Comparison of ENCODE assay signal across 16 cellular contexts in genomic region chr12:90211017-90211416, GRCh38.
A peak's percentile ranks its signal among the peaks of the same experiment; 100 is the strongest.
DNase-seq lines count a peak whose midpoint lies in the region; ATAC-seq, FAIRE-seq and TF ChIP-seq lines count a peak whose summit lies in the region.
"Had no signal": no experiment of that assay in that cellular context is flagged by ENCODE, and none has a peak within 500 bp of the region (broad histone marks: within the 10 kb centered on the region; RNA-seq: fewer than 3 reads in every experiment).

No MANE protein-coding gene starts in this region.

- 23 to 48% (median 27%) methylated on average over 1 of the region's 1 CpG for WGBS in psoas muscle, 3 donors

- intact Hi-C loops in psoas muscle (cut with DNase I), result no loop called here

- peak; percentile 90 for FAIRE-seq in RCC 7860 (lab: Jason Lieb, UNC)
- FAIRE-seq: TTC549 had no signal

- H3K36me3 ChIP-seq in psoas muscle (ENCODE audit: insufficient read depth in 1 of 2, low read depth in 1 of 2), result no peaks in the 10 kb centered on the region
- H3K36me3 ChIP-seq: right atrium auricular region had no signal

- TF ChIP-seq CTCF in epithelial cell of proximal tubule (conservative IDR thresholded peaks at IDR 0.05; ENCODE audit: low read depth, low read length), result no peak
- no peak for TF ChIP-seq CTCF in psoas muscle (IDR thresholded peaks at IDR 0.05)

- peaks cover 0 to 33% (median 18%) of the 10 kb centered on the region in 9 donors for H3K9me3 Mint-ChIP-seq in naive thymus-derived CD8-positive, alpha-beta T cell

- H3K4me1 ChIP-seq in psoas muscle, result no peaks in the 10 kb centered on the region
- H3K4me1 ChIP-seq: right atrium auricular region had no signal

- no peak overlapping the region for H3K4me3 Mint-ChIP-seq in naive thymus-derived CD8-positive, alpha-beta T cell
- no peak overlapping the region for H3K4me3 Mint-ChIP-seq in T-helper 17 cell
- H3K4me3 Mint-ChIP-seq: activated CD8-positive, alpha-beta memory T cell treated with anti-CD3 and anti-CD28 coated beads, Interleukin-2, amount 10 ng/mL, durations not matched to agents 7 days and 5 days; activated naive CD8-positive, alpha-beta T cell; mesothelial cell of epicardium had no signal

- no peak overlapping the region for H3K27ac Mint-ChIP-seq in naive thymus-derived CD8-positive, alpha-beta T cell
- H3K27ac Mint-ChIP-seq in T-helper 17 cell, result no peak overlapping the region
- H3K27ac Mint-ChIP-seq: activated CD8-positive, alpha-beta memory T cell treated with anti-CD3 and anti-CD28 coated beads, Interleukin-2, amount 10 ng/mL, durations not matched to agents 7 days and 5 days; activated naive CD8-positive, alpha-beta T cell; mesothelial cell of epicardium had no signal

- H3K9me3 ChIP-seq in psoas muscle (peaks cover 6% of the 10 kb centered on the region), T-helper 17 cell (ENCODE audit: control insufficient read depth, low read length, poor library complexity, severe bottlenecking) (no peaks in the 10 kb centered on the region)

- H3K4me3 ChIP-seq in epithelial cell of proximal tubule (ENCODE audit: low read depth, low read length), result no peak overlapping the region
- no peak overlapping the region for H3K4me3 ChIP-seq in psoas muscle
- H3K4me3 ChIP-seq: right atrium auricular region had no signal

- peak; percentile 53 to 87 (median 78) for ATAC-seq in psoas muscle
- no peak for ATAC-seq in naive thymus-derived CD8-positive, alpha-beta T cell
- ATAC-seq in GM21529 (IDR thresholded peaks at IDR 0.05; ENCODE audit: unreplicated experiment), result no peak
- no peak for ATAC-seq in T-helper 17 cell
- ATAC-seq: activated CD8-positive, alpha-beta memory T cell treated with anti-CD3 and anti-CD28 coated beads, Interleukin-2, amount 10 ng/mL, durations not matched to agents 7 days and 5 days had no signal

- H3K36me3 Mint-ChIP-seq in naive thymus-derived CD8-positive, alpha-beta T cell, result peaks cover 0 to 9% (median 0%) of the 10 kb centered on the region in 3 donors
- H3K36me3 Mint-ChIP-seq in T-helper 17 cell (ENCODE audit: low read depth), result no peaks in the 10 kb centered on the region

- H3K4me1 Mint-ChIP-seq in naive thymus-derived CD8-positive, alpha-beta T cell, result no peaks in the 10 kb centered on the region
- H3K4me1 Mint-ChIP-seq in T-helper 17 cell, result no peaks in the 10 kb centered on the region
- H3K4me1 Mint-ChIP-seq: activated CD8-positive, alpha-beta memory T cell treated with anti-CD3 and anti-CD28 coated beads, Interleukin-2, amount 10 ng/mL, durations not matched to agents 7 days and 5 days had no signal

- H3K27ac ChIP-seq in psoas muscle, result no peak overlapping the region
- H3K27ac ChIP-seq: right atrium auricular region had no signal

- no peaks in the 10 kb centered on the region for H3K27me3 ChIP-seq in psoas muscle (ENCODE audit: insufficient read depth in 3 of 3, low read length in 2 of 3)
- H3K27me3 ChIP-seq: right atrium auricular region had no signal

- DNase-seq in GM03348 (ENCODE audit: low spot score) (peak; percentile 23), RCC 7860 (ENCODE audit: low spot score) (peak; percentile 93), epithelial cell of proximal tubule (ENCODE audit: low read depth) (peak; percentile 81), psoas muscle (no peak), NOMO-1 (lab: John Stamatoyannopoulos, UW; ENCODE audit: unreplicated experiment in 2 of 2) (no peak), T-helper 17 cell (no peak)
- DNase-seq in naive thymus-derived CD8-positive, alpha-beta T cell, result no peak
- DNase-seq: activated CD8-positive, alpha-beta memory T cell treated with anti-CD3 and anti-CD28 coated beads, Interleukin-2, amount 10 ng/mL, durations not matched to agents 7 days and 5 days; hippocampal formation; KBM-7; substantia nigra had no signal

- H3K27me3 Mint-ChIP-seq in naive thymus-derived CD8-positive, alpha-beta T cell, result peaks cover 0 to 4% (median 2%) of the 10 kb centered on the region in 5 donors
- no peaks in the 10 kb centered on the region for H3K27me3 Mint-ChIP-seq in T-helper 17 cell

- POLR2A ChIA-PET in naive thymus-derived CD8-positive, alpha-beta T cell (lab: Charles Lee), result no interaction called here

Comparison
In these comparisons a context has a peak if more than half of its experiments do, and no peak if none do; other contexts are left out.
1. DNase-seq: peak in GM03348 (single experiment), RCC 7860 (single experiment) and epithelial cell of proximal tubule (single experiment); none in psoas muscle (0 of 2), naive thymus-derived CD8-positive, alpha-beta T cell (0 of 10), NOMO-1 (0 of 2) and T-helper 17 cell (0 of 3).
2. ATAC-seq: peak in psoas muscle (4 of 4); none in naive thymus-derived CD8-positive, alpha-beta T cell (0 of 2), GM21529 (single experiment) and T-helper 17 cell (single experiment).